ENCODE assay signal across 13 cellular contexts in the genomic region with DNA sequence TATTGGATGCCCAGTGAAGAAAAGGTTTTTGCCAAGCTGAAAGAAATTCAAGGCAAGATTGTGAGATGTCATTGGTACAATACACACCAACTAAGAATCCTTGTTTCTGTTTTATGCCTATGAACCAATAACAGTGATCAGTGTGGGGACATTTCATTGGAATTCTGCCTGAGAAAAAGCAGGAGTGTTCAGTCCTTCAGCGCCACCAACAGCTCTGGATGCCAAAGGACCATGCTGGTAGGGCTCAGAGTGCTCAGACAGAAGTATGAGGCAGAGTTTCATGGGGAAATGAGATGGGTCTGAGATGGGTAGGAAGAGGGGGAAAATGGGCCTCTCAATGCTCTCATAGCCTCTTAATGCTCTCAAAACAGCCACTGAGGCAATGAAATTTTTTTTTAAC. TPM values are rescaled to one million over a fixed set of nuclear protein-coding genes. Genes with fewer than 3 reads are reported as not detected.
DNase-seq lines count a peak whose midpoint lies in the region; ATAC-seq and TF ChIP-seq lines count a peak whose summit lies in the region.
"Had no signal": no experiment of that assay in that cellular context is flagged by ENCODE, and none has a peak within 500 bp of the region (broad histone marks: within the 10 kb centered on the region; RNA-seq: fewer than 3 reads in every experiment).

No MANE protein-coding gene starts in this region.

- peak overlapping the region; percentile 100 for H2AFZ ChIP-seq in Loucy (ENCODE audit: low read length)
- H2AFZ ChIP-seq in neural progenitor cell (replicated peaks) = peak overlapping the region; percentile 20

- no peaks in the 10 kb centered on the region for H3K36me3 Mint-ChIP-seq in neural progenitor cell
- H3K36me3 Mint-ChIP-seq: activated CD4-positive, alpha-beta memory T cell treated with anti-CD3 and anti-CD28 coated beads for 36 hours had no signal

- H3K4me1 Mint-ChIP-seq in neural progenitor cell = peaks cover 5% of the 10 kb centered on the region

- no peak overlapping the region for H3K4me3 Mint-ChIP-seq in neural progenitor cell
- H3K4me3 Mint-ChIP-seq: neural crest cell had no signal

- H3K4me2 ChIP-seq in Loucy (ENCODE audit: low read depth, low read length, poor library complexity, severe bottlenecking) (peak overlapping the region; percentile 92), neural progenitor cell (no peak overlapping the region)

- no peak overlapping the region for H3K9ac ChIP-seq in Loucy (ENCODE audit: low read depth, low read length, poor library complexity, severe bottlenecking)
- H3K9ac ChIP-seq in neural progenitor cell = no peak overlapping the region

- peaks cover 12% of the 10 kb centered on the region for H3K4me1 ChIP-seq in Loucy (ENCODE audit: insufficient read depth, low read length, poor library complexity, severe bottlenecking)
- no peaks in the 10 kb centered on the region for H3K4me1 ChIP-seq in neural progenitor cell

- H3K4me3 ChIP-seq in Loucy (ENCODE audit: low read length, poor library complexity, severe bottlenecking) (peak overlapping the region; percentile 73), WERI-Rb-1 (ENCODE audit: low read depth, low read length) (no peak overlapping the region), neural progenitor cell (no peak overlapping the region)

- no peaks in the 10 kb centered on the region for H3K27me3 Mint-ChIP-seq in neural progenitor cell (ENCODE audit: insufficient read depth, low read depth)

- H3K79me2 ChIP-seq in Loucy (ENCODE audit: insufficient read depth, low read length) (no peaks in the 10 kb centered on the region), neural progenitor cell (ENCODE audit: low read depth) (no peaks in the 10 kb centered on the region)

- H3K9me2 ChIP-seq in Loucy (replicated peaks; ENCODE audit: low read depth, low read length) = no peaks in the 10 kb centered on the region

- H4K20me1 ChIP-seq in Loucy (ENCODE audit: insufficient read depth, low read length, poor library complexity, severe bottlenecking) (no peaks in the 10 kb centered on the region), neural progenitor cell (ENCODE audit: low read depth) (no peaks in the 10 kb centered on the region)

- H3K9me3 Mint-ChIP-seq in neural progenitor cell = no peaks in the 10 kb centered on the region
- H3K9me3 Mint-ChIP-seq: activated CD4-positive, alpha-beta memory T cell treated with anti-CD3 and anti-CD28 coated beads for 36 hours; neural crest cell had no signal

- H3K27ac ChIP-seq in WERI-Rb-1 (no peak overlapping the region), neural progenitor cell (no peak overlapping the region)
- H3K27ac ChIP-seq: thoracic aorta had no signal

- no peak overlapping the region for H3K27ac Mint-ChIP-seq in neural progenitor cell
- H3K27ac Mint-ChIP-seq: activated CD4-positive, alpha-beta memory T cell treated with anti-CD3 and anti-CD28 coated beads for 36 hours had no signal

- TF ChIP-seq CTCF in Loucy (conservative IDR thresholded peaks at IDR 0.05; ENCODE audit: low read length) = peak; percentile 53
- TF ChIP-seq CTCF in WERI-Rb-1 (IDR thresholded peaks at IDR 0.05; ENCODE audit: low read depth, low read length) = peak; percentile 30; the same call in 1 of the 2 replicates
- TF ChIP-seq CTCF in neural progenitor cell (IDR thresholded peaks at IDR 0.05) = no peak

- no peaks in the 10 kb centered on the region for H3K36me3 ChIP-seq in Loucy (ENCODE audit: insufficient read depth, low read length)
- no peaks in the 10 kb centered on the region for H3K36me3 ChIP-seq in WERI-Rb-1
- no peaks in the 10 kb centered on the region for H3K36me3 ChIP-seq in neural progenitor cell
- H3K36me3 ChIP-seq: thoracic aorta had no signal

- H3K9me3 ChIP-seq in Loucy (ENCODE audit: insufficient read depth, low read depth, low read length) (no peaks in the 10 kb centered on the region), WERI-Rb-1 (ENCODE audit: severe bottlenecking) (no peaks in the 10 kb centered on the region), neural progenitor cell (ENCODE audit: low read depth) (no peaks in the 10 kb centered on the region)
- H3K9me3 ChIP-seq: thoracic aorta had no signal

- H3K27me3 ChIP-seq in Loucy (ENCODE audit: insufficient read depth, low read length, poor library complexity, severe bottlenecking) (peaks cover 40% of the 10 kb centered on the region), WERI-Rb-1 (ENCODE audit: insufficient read depth, low read depth, severe bottlenecking) (no peaks in the 10 kb centered on the region), neural progenitor cell (no peaks in the 10 kb centered on the region)

- DNase-seq in DMS53 (lab: John Stamatoyannopoulos, UW) (peak; percentile 47), DMS53 treated with DMSO at 0.1 percent for 48 hours (lab: John Stamatoyannopoulos, UW; ENCODE audit: unreplicated experiment) (no peak), WERI-Rb-1 (no peak), neural progenitor cell (ENCODE audit: low spot score) (no peak), NCI-H774 (lab: John Stamatoyannopoulos, UW) (no peak)
- DNase-seq: 8988T; activated CD4-positive, alpha-beta memory T cell treated with anti-CD3 and anti-CD28 coated beads for 36 hours; amniotic stem cell had no signal

- ATAC-seq in HG03139 (IDR thresholded peaks at IDR 0.05; ENCODE audit: unreplicated experiment) (no peak), HG03175 (IDR thresholded peaks at IDR 0.05; ENCODE audit: unreplicated experiment) (no peak)

- H3F3A ChIP-seq in Loucy (ENCODE audit: low read depth) (no peaks in the 10 kb centered on the region), neural progenitor cell (ENCODE audit: low read depth) (no peaks in the 10 kb centered on the region)

RNA-seq across cellular contexts. Expression of gene GABPA, which starts 56.5 kb away (rescaled TPM):
- total RNA-seq in neural progenitor cell (ENCODE audit: low replicate concordance) = 39.0 and 66.5 TPM in 2 replicates

RNA-seq across cellular contexts. Expression of gene ATP5PF, which starts 56.6 kb away (rescaled TPM):
- 92.3 and 156 TPM in 2 replicates for total RNA-seq in neural progenitor cell (ENCODE audit: low replicate concordance)
